In genomic region chr16:80210787-80211186, GRCh38 we compare ENCODE assay signal across 19 cellular contexts.
"Had no signal": no experiment of that assay in that cellular context is flagged by ENCODE, and none has a peak within 500 bp of the region (broad histone marks: within the 10 kb centered on the region; RNA-seq: fewer than 3 reads in every experiment).

No MANE protein-coding gene starts in this region.

- H3K27ac Mint-ChIP-seq: activated CD4-positive, alpha-beta memory T cell treated with anti-CD3 and anti-CD28 coated beads for 36 hours; activated CD4-positive, alpha-beta T cell treated with anti-CD3 and anti-CD28 coated beads, Interleukin-2, amount 10 ng/mL, durations not matched to agents 7 days and 5 days; activated naive CD4-positive, alpha-beta T cell treated with anti-CD3 and anti-CD28 coated beads for 36 hours; activated naive CD8-positive, alpha-beta T cell had no signal

- H3K4me3 Mint-ChIP-seq: activated CD4-positive, alpha-beta memory T cell treated with anti-CD3 and anti-CD28 coated beads for 36 hours; activated CD4-positive, alpha-beta T cell treated with anti-CD3 and anti-CD28 coated beads, Interleukin-2, amount 10 ng/mL, durations not matched to agents 7 days and 5 days; activated naive CD4-positive, alpha-beta T cell treated with anti-CD3 and anti-CD28 coated beads for 36 hours; activated naive CD8-positive, alpha-beta T cell; activated T-cell treated with anti-CD3 and anti-CD28 coated beads, Interleukin-2, amount 50 U/mL, for 4 hours had no signal

- DNase-seq: activated CD4-positive, alpha-beta memory T cell treated with anti-CD3 and anti-CD28 coated beads for 36 hours; activated CD4-positive, alpha-beta T cell treated with anti-CD3 and anti-CD28 coated beads, Interleukin-2, amount 10 ng/mL, durations not matched to agents 7 days and 5 days; activated CD4-positive, CD25-positive, alpha-beta regulatory T cell; activated CD8-positive, alpha-beta memory T cell treated with anti-CD3 and anti-CD28 coated beads for 24 hours; activated effector memory CD4-positive, alpha-beta T cell treated with anti-CD3 and anti-CD28 coated beads, Interleukin-2, amount 50 U/mL, for 16 hours; activated naive CD4-positive, alpha-beta T cell treated with anti-CD3 and anti-CD28 coated beads for 36 hours; activated T-cell treated with anti-CD3 and anti-CD28 coated beads, Interleukin-2, amount 50 U/mL, for 4 hours; NCI-H1092; NCI-H1417; NCI-H1930; NCI-H2171; NCI-H226; NCI-H510A; NCI-H526 treated with DMSO at 0.1 percent for 48 hours; NCI-H82; SJCRH30; SK-N-SH; T-helper 1 cell had no signal

- ATAC-seq: activated T-cell treated with anti-CD3 and anti-CD28 coated beads, Interleukin-2, amount 50 U/mL, for 4 hours had no signal

- H3K36me3 Mint-ChIP-seq: activated CD4-positive, alpha-beta memory T cell treated with anti-CD3 and anti-CD28 coated beads for 36 hours; activated naive CD8-positive, alpha-beta T cell had no signal

- H3K4me1 Mint-ChIP-seq: activated CD4-positive, alpha-beta T cell treated with anti-CD3 and anti-CD28 coated beads, Interleukin-2, amount 10 ng/mL, durations not matched to agents 7 days and 5 days had no signal

- H3K9me3 Mint-ChIP-seq: activated CD4-positive, alpha-beta T cell treated with anti-CD3 and anti-CD28 coated beads, Interleukin-2, amount 10 ng/mL, durations not matched to agents 7 days and 5 days had no signal
